Comparison of ENCODE assay signal across 1 cellular context in genomic region chr3:71499477-71499876, GRCh38.
TF ChIP-seq lines count a peak whose summit lies in the region.

No MANE protein-coding gene starts in this region.

TF ChIP-seq in SK-N-SH treated with all-trans-retinoic acid at 6 μM for 48 hours, 23 proteins besides CTCF, POLR2A, EP300 and RAD21 (continued from another document):
- TF ChIP-seq TCF4 (CRISPR knock-in tag; IDR thresholded peaks at IDR 0.05; ENCODE audit: borderline replicate concordance) (no peak), CSDC2 (CRISPR knock-in tag; IDR thresholded peaks at IDR 0.05) (no peak), ESRRG (CRISPR knock-in tag; IDR thresholded peaks at IDR 0.05) (no peak), SNAI2 (CRISPR knock-in tag; IDR thresholded peaks at IDR 0.05) (no peak), ZNF70 (CRISPR knock-in tag; IDR thresholded peaks at IDR 0.05) (no peak), CSRNP3 (CRISPR knock-in tag; IDR thresholded peaks at IDR 0.05) (no peak), ZC3H10 (CRISPR knock-in tag; IDR thresholded peaks at IDR 0.05) (no peak), PPARA (CRISPR knock-in tag; IDR thresholded peaks at IDR 0.05; ENCODE audit: borderline replicate concordance) (no peak)
TF ChIP-seq in SK-N-SH treated with all-trans-retinoic acid at 6 μM for 48 hours: peak in this region for 0.
